16 cellular contexts compared by ENCODE assay signal in the genomic region with DNA sequence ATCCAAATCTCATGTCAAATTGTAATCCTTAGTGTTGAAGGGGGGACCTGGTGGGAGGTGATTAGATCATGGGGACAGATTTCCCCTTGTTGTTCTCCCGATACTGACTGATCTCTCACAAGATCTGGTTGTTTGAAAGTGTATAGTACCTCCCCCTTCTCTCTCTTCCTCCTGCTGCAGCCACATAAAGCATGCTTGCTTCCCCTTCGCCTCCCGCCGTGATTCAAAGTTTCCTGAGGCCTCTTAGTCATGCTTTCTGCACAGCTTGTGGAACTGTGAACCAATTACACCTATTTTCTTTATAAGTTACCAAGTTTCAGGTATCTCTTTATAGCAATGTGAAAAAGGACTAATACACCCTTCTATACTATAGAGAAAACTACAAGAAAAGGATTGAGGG.
"Had no signal": no experiment of that assay in that cellular context is flagged by ENCODE, and none has a peak within 500 bp of the region (broad histone marks: within the 10 kb centered on the region; RNA-seq: fewer than 3 reads in every experiment).

No MANE protein-coding gene starts in this region.

- H3K4me1 Mint-ChIP-seq: activated CD4-positive, alpha-beta memory T cell treated with anti-CD3 and anti-CD28 coated beads, Interleukin-2, amount 10 ng/mL, durations not matched to agents 7 days and 5 days; activated naive CD4-positive, alpha-beta T cell treated with anti-CD3 and anti-CD28 coated beads, Interleukin-2, amount 10 ng/mL, durations not matched to agents 7 days and 5 days; stimulated activated effector memory CD8-positive, alpha-beta T cell treated with anti-CD3 and anti-CD28 coated beads, Interleukin-12 subunit alpha, Interleukin-12 subunit beta, amount 100 ng/mL, for 72 hours had no signal

- H3K4me3 Mint-ChIP-seq: activated CD4-positive, alpha-beta memory T cell treated with anti-CD3 and anti-CD28 coated beads, Interleukin-2, amount 10 ng/mL, durations not matched to agents 7 days and 5 days; activated naive CD4-positive, alpha-beta T cell treated with anti-CD3 and anti-CD28 coated beads, Interleukin-2, amount 10 ng/mL, durations not matched to agents 7 days and 5 days; activated T-cell treated with anti-CD3 and anti-CD28 coated beads, Interleukin-2, amount 50 U/mL, for 24 hours; stimulated activated effector memory CD8-positive, alpha-beta T cell treated with anti-CD3 and anti-CD28 coated beads, Interleukin-12 subunit alpha, Interleukin-12 subunit beta, amount 100 ng/mL, for 72 hours; T-helper 1 cell treated with Interleukin-12 subunit alpha and Interleukin-12 subunit beta and Interleukin-4 antibody, amounts not matched to agents 30 μg/mL and 1 μg/mL, for 36 hours had no signal

- H3K27me3 Mint-ChIP-seq: activated CD4-positive, alpha-beta memory T cell treated with anti-CD3 and anti-CD28 coated beads, Interleukin-2, amount 10 ng/mL, durations not matched to agents 7 days and 5 days; activated naive CD4-positive, alpha-beta T cell treated with anti-CD3 and anti-CD28 coated beads, Interleukin-2, amount 10 ng/mL, durations not matched to agents 7 days and 5 days; activated T-cell treated with anti-CD3 and anti-CD28 coated beads, Interleukin-2, amount 50 U/mL, for 24 hours had no signal

- H3K9me3 Mint-ChIP-seq: activated CD4-positive, alpha-beta memory T cell treated with anti-CD3 and anti-CD28 coated beads, Interleukin-2, amount 10 ng/mL, durations not matched to agents 7 days and 5 days; activated naive CD4-positive, alpha-beta T cell treated with anti-CD3 and anti-CD28 coated beads, Interleukin-2, amount 10 ng/mL, durations not matched to agents 7 days and 5 days; T-helper 1 cell treated with Interleukin-12 subunit alpha and Interleukin-12 subunit beta and Interleukin-4 antibody, amounts not matched to agents 30 μg/mL and 1 μg/mL, for 36 hours had no signal

- H3K27ac Mint-ChIP-seq: activated CD4-positive, alpha-beta memory T cell treated with anti-CD3 and anti-CD28 coated beads, Interleukin-2, amount 10 ng/mL, durations not matched to agents 7 days and 5 days; activated naive CD4-positive, alpha-beta T cell treated with anti-CD3 and anti-CD28 coated beads, Interleukin-2, amount 10 ng/mL, durations not matched to agents 7 days and 5 days; activated T-cell treated with anti-CD3 and anti-CD28 coated beads, Interleukin-2, amount 50 U/mL, for 24 hours; stimulated activated effector memory CD8-positive, alpha-beta T cell treated with anti-CD3 and anti-CD28 coated beads, Interleukin-12 subunit alpha, Interleukin-12 subunit beta, amount 100 ng/mL, for 72 hours; T-helper 1 cell treated with Interleukin-12 subunit alpha and Interleukin-12 subunit beta and Interleukin-4 antibody, amounts not matched to agents 30 μg/mL and 1 μg/mL, for 36 hours had no signal

- ATAC-seq: left ventricle myocardium superior; right cardiac atrium; stimulated activated effector memory CD8-positive, alpha-beta T cell treated with anti-CD3 and anti-CD28 coated beads, Interleukin-12 subunit alpha, Interleukin-12 subunit beta, amount 100 ng/mL, for 72 hours had no signal

- DNase-seq: activated CD4-positive, alpha-beta memory T cell treated with anti-CD3 and anti-CD28 coated beads, Interleukin-2, amount 10 ng/mL, durations not matched to agents 7 days and 5 days; activated CD4-positive, alpha-beta T cell treated with anti-CD3 and anti-CD28 coated beads for 1 hour; activated naive CD4-positive, alpha-beta T cell treated with anti-CD3 and anti-CD28 coated beads, Interleukin-2, amount 10 ng/mL, durations not matched to agents 7 days and 5 days; activated T-cell treated with anti-CD3 and anti-CD28 coated beads, Interleukin-2, amount 50 U/mL, for 24 hours; adrenal gland; cerebellar nuclear complex; cortex of kidney; erythroblast; head of caudate nucleus; left ventricle myocardium superior; right cardiac atrium; stimulated activated CD4-positive, alpha-beta T cell treated with anti-CD3 and anti-CD28 coated beads, Interleukin-4, amount 100 ng/mL, for 24 hours; upper lobe of left lung; WERI-Rb-1 had no signal

- H3K36me3 Mint-ChIP-seq: activated naive CD4-positive, alpha-beta T cell treated with anti-CD3 and anti-CD28 coated beads, Interleukin-2, amount 10 ng/mL, durations not matched to agents 7 days and 5 days; stimulated activated effector memory CD8-positive, alpha-beta T cell treated with anti-CD3 and anti-CD28 coated beads, Interleukin-12 subunit alpha, Interleukin-12 subunit beta, amount 100 ng/mL, for 72 hours had no signal
